25 cellular contexts compared by ENCODE assay signal in the genomic region with DNA sequence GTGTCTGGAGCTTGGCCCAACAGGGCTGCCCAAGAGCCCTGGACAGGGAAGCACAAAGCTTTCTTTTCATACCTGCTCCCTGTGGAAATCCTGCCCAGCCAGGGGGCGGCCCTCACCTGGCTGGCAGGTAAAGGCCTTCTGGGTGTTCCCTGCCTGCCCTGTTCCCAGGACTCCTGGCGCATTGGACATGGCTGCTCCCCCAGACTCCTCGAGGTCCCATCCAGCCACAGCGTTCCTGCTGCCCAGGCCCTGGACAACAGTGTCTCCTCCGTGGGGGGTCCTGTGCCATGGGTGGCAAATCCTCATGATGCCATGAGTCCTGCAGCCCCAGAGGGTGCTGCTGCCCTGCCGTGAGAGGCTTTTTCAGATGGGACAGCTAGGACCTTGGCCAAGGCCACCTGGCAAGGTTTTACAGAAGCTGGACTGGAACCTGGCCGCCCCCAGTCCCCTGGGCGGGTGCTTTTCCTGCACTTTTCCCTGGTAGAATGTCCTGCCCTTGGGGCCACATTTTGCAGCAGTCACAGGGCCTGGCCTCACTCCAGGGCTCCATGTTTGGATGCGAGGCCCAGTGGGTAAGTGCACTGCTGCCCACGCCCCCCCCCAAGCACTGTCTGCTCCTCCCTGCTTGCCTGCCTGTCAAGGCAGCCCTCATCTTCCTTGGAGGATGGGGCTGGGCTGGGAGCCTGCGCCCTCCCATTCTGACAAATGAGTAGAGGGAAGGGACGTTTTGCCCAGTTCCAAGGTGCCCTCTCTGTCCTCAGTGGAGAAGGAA.
DNase-seq lines count a peak whose midpoint lies in the region; ATAC-seq and TF ChIP-seq lines count a peak whose summit lies in the region.
"Had no signal": no experiment of that assay in that cellular context is flagged by ENCODE, and none has a peak within 500 bp of the region (broad histone marks: within the 10 kb centered on the region; RNA-seq: fewer than 3 reads in every experiment).

No MANE protein-coding gene starts in this region.

- H2BK120ac ChIP-seq in IMR-90 (ENCODE audit: low read depth, low read length), result no peak overlapping the region
- H2BK120ac ChIP-seq in neuronal stem cell (ENCODE audit: low read depth, low read length), result no peak overlapping the region

- H3K36me3 Mint-ChIP-seq in dendritic cell treated with granulocyte-macrophage colony-stimulating factor and Interleukin-4, amounts not matched to agents 40 ng/mL and 50 ng/mL, for 4 days (ENCODE audit: low read depth), result peaks cover 5% of the 10 kb centered on the region
- H3K36me3 Mint-ChIP-seq: activated CD8-positive, alpha-beta memory T cell treated with anti-CD3 and anti-CD28 coated beads, Interleukin-2, amount 10 ng/mL, durations not matched to agents 7 days and 5 days had no signal

- H2AFZ ChIP-seq in IMR-90 (replicated peaks; ENCODE audit: low read length, poor library complexity), result no peak overlapping the region
- H2AFZ ChIP-seq in neuronal stem cell (ENCODE audit: low read length), result no peak overlapping the region
- no peak overlapping the region for H2AFZ ChIP-seq in MM.1S (ENCODE audit: low read length)
- H2AFZ ChIP-seq: hepatocyte had no signal

- no peak overlapping the region for H2BK20ac ChIP-seq in IMR-90 (ENCODE audit: low read depth, low read length)

- no peak overlapping the region for H3K4me3 ChIP-seq in IMR-90 (ENCODE audit: insufficient read depth, low read depth, low read length)
- no peak overlapping the region for H3K4me3 ChIP-seq in neuronal stem cell (ENCODE audit: low read length in 2 of 2)
- H3K4me3 ChIP-seq in upper lobe of right lung, result peak overlapping the region; percentile 22
- H3K4me3 ChIP-seq in MM.1S (ENCODE audit: low read length), result no peak overlapping the region
- H3K4me3 ChIP-seq: hepatocyte, mucosa of descending colon had no signal

- H3K36me3 ChIP-seq in IMR-90 (ENCODE audit: control insufficient read depth, insufficient read depth, low read length), result no peaks in the 10 kb centered on the region
- H3K36me3 ChIP-seq in neuronal stem cell (replicated peaks in 1 of 2; ENCODE audit: control insufficient read depth in 2 of 2, insufficient read depth in 2 of 2, low read length in 2 of 2), result no peaks in the 10 kb centered on the region
- no peaks in the 10 kb centered on the region for H3K36me3 ChIP-seq in upper lobe of right lung
- no peaks in the 10 kb centered on the region for H3K36me3 ChIP-seq in MM.1S (replicated peaks; ENCODE audit: insufficient read depth, low read length)
- H3K36me3 ChIP-seq: breast epithelium, esophagus muscularis mucosa, neutrophil had no signal

- no peaks in the 10 kb centered on the region for H3K9me3 Mint-ChIP-seq in dendritic cell treated with granulocyte-macrophage colony-stimulating factor and Interleukin-4, amounts not matched to agents 40 ng/mL and 50 ng/mL, for 4 days
- H3K9me3 Mint-ChIP-seq: activated CD4-positive, alpha-beta T cell treated with anti-CD3 and anti-CD28 coated beads, Interleukin-2, amount 10 ng/mL, durations not matched to agents 7 days and 5 days; activated naive CD4-positive, alpha-beta T cell treated with anti-CD3 and anti-CD28 coated beads for 36 hours; activated T-cell treated with anti-CD3 and anti-CD28 coated beads, Interleukin-2, amount 50 U/mL, for 72 hours; CD8-positive, alpha-beta memory T cell; immature natural killer cell had no signal

- H4K91ac ChIP-seq in IMR-90 (ENCODE audit: insufficient read depth, low read depth, low read length) (no peak overlapping the region), neuronal stem cell (ENCODE audit: low read depth, low read length, poor library complexity) (no peak overlapping the region)

- intact Hi-C loops in IMR-90 (cut with micrococcal nuclease), result no loop called here
- intact Hi-C loops in dendritic cell treated with granulocyte-macrophage colony-stimulating factor and Interleukin-4, amounts not matched to agents 40 ng/mL and 50 ng/mL, for 4 days (cut with micrococcal nuclease), result no loop called here
- intact Hi-C loops in upper lobe of right lung (cut with DNase I), result no loop called here

- DNase-seq in IMR-90 (no peak), neuronal stem cell (ENCODE audit: low spot score) (no peak), upper lobe of right lung (no peak), NCI-H2227 treated with DMSO at 0.1 percent for 48 hours (lab: John Stamatoyannopoulos, UW) (no peak), MM.1S (no peak), NCI-H526 (lab: John Stamatoyannopoulos, UW) (no peak)
- DNase-seq: activated CD4-positive, alpha-beta T cell treated with anti-CD3 and anti-CD28 coated beads, Interleukin-2, amount 10 ng/mL, durations not matched to agents 7 days and 5 days; activated CD8-positive, alpha-beta memory T cell treated with anti-CD3 and anti-CD28 coated beads, Interleukin-2, amount 10 ng/mL, durations not matched to agents 7 days and 5 days; activated naive CD4-positive, alpha-beta T cell treated with anti-CD3 and anti-CD28 coated beads for 36 hours; activated T-cell treated with anti-CD3 and anti-CD28 coated beads, Interleukin-2, amount 50 U/mL, for 72 hours; amniotic stem cell; GDM1; GOT3; immature natural killer cell; Karpas-422; MV-4-11; OCI-M1 had no signal

- dilution Hi-C loops in IMR-90 (cut with HindIII; ENCODE audit: low sequenced_read_pairs, unreplicated experiment), result no loop called here

- TF ChIP-seq POLR2A in IMR-90 (IDR thresholded peaks at IDR 0.05; ENCODE audit: low read depth, low read length), result no peak

- no peak for TF ChIP-seq CTCF in IMR-90 (conservative IDR thresholded peaks at IDR 0.05; ENCODE audit: low read depth, low read length)
- TF ChIP-seq CTCF in upper lobe of right lung (IDR thresholded peaks at IDR 0.05), result no peak
- no peak for TF ChIP-seq CTCF in MM.1S (IDR thresholded peaks at IDR 0.05; ENCODE audit: low read length)

- no peak overlapping the region for H2AK5ac ChIP-seq in IMR-90 (ENCODE audit: low read depth, low read length)
- H2AK5ac ChIP-seq in neuronal stem cell (ENCODE audit: low read depth, low read length), result no peak overlapping the region

- H2BK15ac ChIP-seq in IMR-90 (ENCODE audit: low read depth, low read length), result no peak overlapping the region
- no peak overlapping the region for H2BK15ac ChIP-seq in neuronal stem cell (ENCODE audit: low read length)

- no peak overlapping the region for H3K4me3 Mint-ChIP-seq in dendritic cell treated with granulocyte-macrophage colony-stimulating factor and Interleukin-4, amounts not matched to agents 40 ng/mL and 50 ng/mL, for 4 days
- H3K4me3 Mint-ChIP-seq: activated CD4-positive, alpha-beta T cell treated with anti-CD3 and anti-CD28 coated beads, Interleukin-2, amount 10 ng/mL, durations not matched to agents 7 days and 5 days; activated CD8-positive, alpha-beta memory T cell treated with anti-CD3 and anti-CD28 coated beads, Interleukin-2, amount 10 ng/mL, durations not matched to agents 7 days and 5 days; activated naive CD4-positive, alpha-beta T cell treated with anti-CD3 and anti-CD28 coated beads for 36 hours; activated T-cell treated with anti-CD3 and anti-CD28 coated beads, Interleukin-2, amount 50 U/mL, for 72 hours; CD8-positive, alpha-beta memory T cell; immature natural killer cell had no signal

- H3K4me1 ChIP-seq in IMR-90 (ENCODE audit: control insufficient read depth, insufficient read depth, low read length) (peaks cover 9% of the 10 kb centered on the region; the same call in 1 of the 2 replicates), neuronal stem cell (ENCODE audit: control insufficient read depth in 2 of 2, insufficient read depth in 1 of 2, low read depth in 1 of 2, low read length in 2 of 2) (peaks cover 12 to 20% of the 10 kb centered on the region in 2 donors), upper lobe of right lung (peaks cover 12% of the 10 kb centered on the region), MM.1S (ENCODE audit: low read length) (peaks cover 8% of the 10 kb centered on the region; the same call in 1 of the 2 replicates)
- H3K4me1 ChIP-seq: breast epithelium had no signal

- H2AK9ac ChIP-seq in IMR-90 (replicated peaks; ENCODE audit: low read depth, low read length, poor library complexity), result peak overlapping the region; percentile 13

- no peak for TF ChIP-seq RAD21 in IMR-90 (IDR thresholded peaks at IDR 0.05; ENCODE audit: low read length)

- in situ Hi-C loops in IMR-90 (cut with MboI; ENCODE audit: low sequenced_read_pairs), result no loop called here

- no peak overlapping the region for H3K4me2 ChIP-seq in IMR-90 (ENCODE audit: low read depth, low read length)
- no peak overlapping the region for H3K4me2 ChIP-seq in neuronal stem cell (ENCODE audit: insufficient read depth, low read length, poor library complexity, severe bottlenecking)
- no peak overlapping the region for H3K4me2 ChIP-seq in MM.1S (ENCODE audit: low read depth, low read length)

- H3K4ac ChIP-seq in IMR-90 (ENCODE audit: low read depth, low read length) (no peak overlapping the region), neuronal stem cell (ENCODE audit: low read length) (no peak overlapping the region)

- H3K27me3 Mint-ChIP-seq in dendritic cell treated with granulocyte-macrophage colony-stimulating factor and Interleukin-4, amounts not matched to agents 40 ng/mL and 50 ng/mL, for 4 days, result no peaks in the 10 kb centered on the region
- H3K27me3 Mint-ChIP-seq: activated CD4-positive, alpha-beta T cell treated with anti-CD3 and anti-CD28 coated beads, Interleukin-2, amount 10 ng/mL, durations not matched to agents 7 days and 5 days; activated CD8-positive, alpha-beta memory T cell treated with anti-CD3 and anti-CD28 coated beads, Interleukin-2, amount 10 ng/mL, durations not matched to agents 7 days and 5 days; CD8-positive, alpha-beta memory T cell had no signal

- H3K9me1 ChIP-seq in IMR-90 (ENCODE audit: insufficient read depth, low read length), result no peaks in the 10 kb centered on the region

- H4K20me1 ChIP-seq in IMR-90 (ENCODE audit: insufficient read depth, low read length), result no peaks in the 10 kb centered on the region
- no peaks in the 10 kb centered on the region for H4K20me1 ChIP-seq in MM.1S (ENCODE audit: insufficient read depth, low read length)

- H3K27me3 ChIP-seq in IMR-90 (ENCODE audit: control insufficient read depth, insufficient read depth, low read length), result no peaks in the 10 kb centered on the region; the same call in 1 of the 2 replicates
- H3K27me3 ChIP-seq in neuronal stem cell (ENCODE audit: control insufficient read depth in 3 of 3, insufficient read depth in 3 of 3, low read depth in 1 of 3, low read length in 3 of 3), result no peaks in the 10 kb centered on the region
- H3K27me3 ChIP-seq in upper lobe of right lung, result no peaks in the 10 kb centered on the region
- H3K27me3 ChIP-seq in MM.1S (replicated peaks; ENCODE audit: insufficient read depth, low read length), result no peaks in the 10 kb centered on the region
- H3K27me3 ChIP-seq: breast epithelium, esophagus muscularis mucosa, hepatocyte had no signal

- H3K9me3 ChIP-seq in IMR-90 (ENCODE audit: control insufficient read depth, insufficient read depth, low read length), result no peaks in the 10 kb centered on the region
- peaks cover 0 to 2% of the 10 kb centered on the region in 2 donors for H3K9me3 ChIP-seq in neuronal stem cell (replicated peaks in 1 of 2; ENCODE audit: control insufficient read depth in 2 of 2, insufficient read depth in 1 of 2, low read depth in 1 of 2, low read length in 2 of 2)
- no peaks in the 10 kb centered on the region for H3K9me3 ChIP-seq in upper lobe of right lung
- no peaks in the 10 kb centered on the region for H3K9me3 ChIP-seq in MM.1S (replicated peaks; ENCODE audit: insufficient read depth, low read length)
- H3K9me3 ChIP-seq: breast epithelium, esophagus muscularis mucosa, mucosa of descending colon, neutrophil had no signal

- H3K27ac Mint-ChIP-seq in dendritic cell treated with granulocyte-macrophage colony-stimulating factor and Interleukin-4, amounts not matched to agents 40 ng/mL and 50 ng/mL, for 4 days, result peak overlapping the region; percentile 89
- H3K27ac Mint-ChIP-seq: activated CD4-positive, alpha-beta T cell treated with anti-CD3 and anti-CD28 coated beads, Interleukin-2, amount 10 ng/mL, durations not matched to agents 7 days and 5 days; activated CD8-positive, alpha-beta memory T cell treated with anti-CD3 and anti-CD28 coated beads, Interleukin-2, amount 10 ng/mL, durations not matched to agents 7 days and 5 days; activated naive CD4-positive, alpha-beta T cell treated with anti-CD3 and anti-CD28 coated beads for 36 hours; activated T-cell treated with anti-CD3 and anti-CD28 coated beads, Interleukin-2, amount 50 U/mL, for 72 hours had no signal

- H3K27ac ChIP-seq in IMR-90 (ENCODE audit: insufficient read depth, low read length) (no peak overlapping the region), neuronal stem cell (replicated peaks; ENCODE audit: low read length) (no peak overlapping the region), upper lobe of right lung (no peak overlapping the region), MM.1S (ENCODE audit: low read length) (no peak overlapping the region)
- H3K27ac ChIP-seq: neutrophil had no signal

- H3K9me2 ChIP-seq in MM.1S (replicated peaks; ENCODE audit: insufficient read depth, low read length), result no peaks in the 10 kb centered on the region

- H2BK5ac ChIP-seq in IMR-90 (ENCODE audit: low read depth, low read length, poor library complexity, severe bottlenecking) (no peak overlapping the region), neuronal stem cell (ENCODE audit: low read length) (no peak overlapping the region)

- no peak overlapping the region for H2BK12ac ChIP-seq in neuronal stem cell (ENCODE audit: low read length)

- H3F3A ChIP-seq in MM.1S (ENCODE audit: insufficient read depth, low read length), result no peaks in the 10 kb centered on the region

- CTCF ChIA-PET in IMR-90 (lab: Yijun Ruan, JAX), result no interaction called here

- H3K79me1 ChIP-seq in IMR-90 (ENCODE audit: low read depth in 1 of 2, low read length in 2 of 2) (no peaks in the 10 kb centered on the region), neuronal stem cell (ENCODE audit: low read depth, low read length) (no peaks in the 10 kb centered on the region)

- H3K14ac ChIP-seq in IMR-90 (replicated peaks; ENCODE audit: low read depth, low read length) (no peak overlapping the region), neuronal stem cell (ENCODE audit: low read length) (peak overlapping the region; percentile 75)

- 95% methylated on average over 7 of the region's 12 CpGs; no CpG with 5 or more reads in 1 of the 2 experiments for WGBS in IMR-90 (ENCODE audit: extremely low coverage in 2 of 2, insufficient read length in 1 of 2), 2 experiments
- WGBS in neuronal stem cell (ENCODE audit: extremely low coverage in 2 of 2, insufficient read length in 2 of 2, insufficient replicate concordance in 1 of 2), 2 donors, result no CpG with 5 or more reads among the region's 12 CpGs

- no TSS peak for BruUV-seq in IMR-90 (replicated peaks; lab: Mats Ljungman, UMichigan)

- H3K79me2 ChIP-seq in MM.1S (ENCODE audit: low read length), result no peaks in the 10 kb centered on the region
- H3K79me2 ChIP-seq: hepatocyte had no signal

- H3K56ac ChIP-seq in IMR-90 (ENCODE audit: extremely low read depth, insufficient read depth, low read length), result no peak overlapping the region

- ATAC-seq in IMR-90 (ENCODE audit: low read depth) (no peak), upper lobe of right lung (no peak)
- ATAC-seq: activated CD8-positive, alpha-beta memory T cell treated with anti-CD3 and anti-CD28 coated beads, Interleukin-2, amount 10 ng/mL, durations not matched to agents 7 days and 5 days; activated T-cell treated with anti-CD3 and anti-CD28 coated beads, Interleukin-2, amount 50 U/mL, for 72 hours; Right ventricle myocardium inferior had no signal

- H3K23ac ChIP-seq in IMR-90 (ENCODE audit: low read depth, low read length) (no peak overlapping the region), neuronal stem cell (ENCODE audit: low read depth, low read length, poor library complexity) (no peak overlapping the region)

- no peak overlapping the region for H4K8ac ChIP-seq in IMR-90 (ENCODE audit: low read depth in 2 of 2, low read length in 2 of 2)
- H4K8ac ChIP-seq in neuronal stem cell (ENCODE audit: low read depth, low read length), result no peak overlapping the region

- H3K9ac ChIP-seq in IMR-90 (ENCODE audit: low read depth, low read length), result no peak overlapping the region
- peak overlapping the region; percentile 70 for H3K9ac ChIP-seq in neuronal stem cell (ENCODE audit: low read depth, low read length, poor library complexity)
- no peak overlapping the region for H3K9ac ChIP-seq in MM.1S (ENCODE audit: low read length)

- H3K4me1 Mint-ChIP-seq in dendritic cell treated with granulocyte-macrophage colony-stimulating factor and Interleukin-4, amounts not matched to agents 40 ng/mL and 50 ng/mL, for 4 days (ENCODE audit: low read depth), result peaks cover 53% of the 10 kb centered on the region
- H3K4me1 Mint-ChIP-seq: activated CD4-positive, alpha-beta T cell treated with anti-CD3 and anti-CD28 coated beads, Interleukin-2, amount 10 ng/mL, durations not matched to agents 7 days and 5 days; activated CD8-positive, alpha-beta memory T cell treated with anti-CD3 and anti-CD28 coated beads, Interleukin-2, amount 10 ng/mL, durations not matched to agents 7 days and 5 days; CD8-positive, alpha-beta memory T cell; immature natural killer cell had no signal

- no peak overlapping the region for H4K5ac ChIP-seq in IMR-90 (ENCODE audit: low read depth, low read length)

- H3K18ac ChIP-seq in IMR-90 (ENCODE audit: low read depth, low read length) (no peak overlapping the region), neuronal stem cell (ENCODE audit: low read length) (peak overlapping the region; percentile 13)

- POLR2A ChIA-PET in IMR-90 (lab: Charles Lee; ENCODE audit: unreplicated experiment), result no interaction called here
